1 cellular context compared by ENCODE assay signal in genomic region chr2:23686405-23687029, GRCh38.
TF ChIP-seq lines count a peak whose summit lies in the region.

No MANE protein-coding gene starts in this region.

TF ChIP-seq in IMR-90, 13 proteins besides CTCF, POLR2A, EP300 and RAD21 (continued from another document):
- no peak for TF ChIP-seq ELK1 (IDR thresholded peaks at IDR 0.05; ENCODE audit: borderline replicate concordance, low read depth, low read length)
- no peak for TF ChIP-seq BHLHE40 (IDR thresholded peaks at IDR 0.05; ENCODE audit: low read depth, low read length)
- no peak for TF ChIP-seq NFE2L2 (IDR thresholded peaks at IDR 0.05; ENCODE audit: low read depth, low read length)
- TF ChIP-seq MAZ (IDR thresholded peaks at IDR 0.05; ENCODE audit: borderline replicate concordance, low read depth, low read length): no peak
- TF ChIP-seq MXI1 (IDR thresholded peaks at IDR 0.05; ENCODE audit: borderline replicate concordance, low read depth, low read length): no peak
- no peak for TF ChIP-seq RCOR1 (IDR thresholded peaks at IDR 0.05; ENCODE audit: insufficient replicate concordance, low read length)
